Comparison of ENCODE assay signal across 1 cellular context in the genomic region with DNA sequence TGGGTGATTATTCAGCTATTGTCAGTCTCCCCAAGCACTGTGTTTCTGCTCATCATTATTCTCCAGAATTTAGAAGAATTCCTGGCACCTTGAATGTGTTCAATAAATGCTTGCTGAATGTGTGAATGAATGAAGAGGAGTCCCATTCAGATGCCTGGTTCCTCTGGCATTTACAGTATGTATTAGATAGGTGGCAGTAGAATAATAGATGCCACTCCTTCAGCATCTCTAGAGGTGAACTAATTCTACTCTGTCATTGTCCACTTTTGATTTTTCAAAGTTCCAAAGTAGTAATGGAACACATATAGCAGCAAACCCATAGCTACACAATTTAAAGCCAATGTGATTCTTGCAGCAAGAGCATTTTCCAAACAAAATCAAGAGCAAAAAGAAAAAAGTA.
TF ChIP-seq lines count a peak whose summit lies in the region.

No MANE protein-coding gene starts in this region.

TF ChIP-seq in H1, 55 proteins besides CTCF, POLR2A, EP300 and RAD21:
- no peak for TF ChIP-seq NANOG (IDR thresholded peaks at IDR 0.05; ENCODE audit: insufficient read depth, low read depth, low read length, poor library complexity, severe bottlenecking)
- TF ChIP-seq RBBP5 (IDR thresholded peaks at IDR 0.05; ENCODE audit: borderline replicate concordance, low read depth, low read length), result no peak
- no peak for TF ChIP-seq MAFK (IDR thresholded peaks at IDR 0.05; ENCODE audit: low read depth, low read length)
- no peak for TF ChIP-seq SP2 (IDR thresholded peaks at IDR 0.05; ENCODE audit: low read length)
